In genomic region chr12:27305673-27306504, GRCh38 we compare ENCODE assay signal across 8 cellular contexts. TPM values are rescaled to one million over a fixed set of nuclear protein-coding genes. Genes with fewer than 3 reads are reported as not detected.
A peak's percentile ranks its signal among the peaks of the same experiment; 100 is the strongest.
DNase-seq lines count a peak whose midpoint lies in the region; ATAC-seq and TF ChIP-seq lines count a peak whose summit lies in the region.

No MANE protein-coding gene starts in this region.

- intact Hi-C loops in spleen (cut with DNase I; ENCODE audit: low total_unique reads), result loop anchor here (5.0 to 10.0 kb wide), 2 partner anchors 161 to 294 kb away; partner anchors contain the start of gene TM7SF3

- no peak overlapping the region for H3K4me3 ChIP-seq in spleen

- TF ChIP-seq CTCF in spleen (IDR thresholded peaks at IDR 0.05 in 8 of 11, conservative IDR thresholded peaks at IDR 0.05 in 3 of 11), result peak in 6 of 11 experiments; percentile 29 to 57 (median 38)

- peak; percentile 82 for DNase-seq in DMS53 (lab: John Stamatoyannopoulos, UW)
- peak; percentile 48 for DNase-seq in MV-4-11 (lab: John Stamatoyannopoulos, UW)
- peak; percentile 86 for DNase-seq in SW480 (ENCODE audit: low spot score)
- peak; percentile 23 for DNase-seq in germinal center (ENCODE audit: low spot score)
- DNase-seq in spleen, result no peak
- no peak for DNase-seq in OCI-M2 (lab: John Stamatoyannopoulos, UW; ENCODE audit: unreplicated experiment)

- H3K27ac ChIP-seq in spleen, result no peak overlapping the region

- ATAC-seq in GM19452 (IDR thresholded peaks at IDR 0.05; ENCODE audit: unreplicated experiment) (no peak), GM21737 (IDR thresholded peaks at IDR 0.05; ENCODE audit: unreplicated experiment) (no peak)

- H3K4me1 ChIP-seq in spleen, result peaks cover 0 to 11% (median 3%) of the 10 kb centered on the region in 6 donors

- TF ChIP-seq POLR2A in spleen (IDR thresholded peaks at IDR 0.05), result no peak

- H3K27me3 ChIP-seq in spleen (replicated peaks in 1 of 7), result no peaks in the 10 kb centered on the region

- peaks cover 0 to 60% (median 17%) of the 10 kb centered on the region in 6 donors for H3K36me3 ChIP-seq in spleen

- H3K9me3 ChIP-seq in spleen, result no peaks in the 10 kb centered on the region

- WGBS in spleen, 5 donors, result 86 to 98% (median 92%) methylated on average over 1 of the region's 1 CpG

RNA-seq across cellular contexts. Expression of gene BMAL2, which starts 26.7 kb away (rescaled TPM):
- 1 to 10 TPM; 1.1 to 3.7 (median 2.1) TPM for total RNA-seq in spleen
- 1 to 10 TPM in 2 of 3 donors, under 1 TPM in 1; 0.67 to 1.4 (median 1.3) TPM for polyA plus RNA-seq in spleen

Comparison
In these comparisons a context has a peak if more than half of its experiments do, and no peak if none do; other contexts are left out.
1. DNase-seq: peak in DMS53 (single experiment), MV-4-11 (single experiment), SW480 (single experiment) and germinal center (single experiment); none in spleen (single experiment) and OCI-M2 (single experiment).